Comparison of ENCODE assay signal across 27 cellular contexts in the genomic region with DNA sequence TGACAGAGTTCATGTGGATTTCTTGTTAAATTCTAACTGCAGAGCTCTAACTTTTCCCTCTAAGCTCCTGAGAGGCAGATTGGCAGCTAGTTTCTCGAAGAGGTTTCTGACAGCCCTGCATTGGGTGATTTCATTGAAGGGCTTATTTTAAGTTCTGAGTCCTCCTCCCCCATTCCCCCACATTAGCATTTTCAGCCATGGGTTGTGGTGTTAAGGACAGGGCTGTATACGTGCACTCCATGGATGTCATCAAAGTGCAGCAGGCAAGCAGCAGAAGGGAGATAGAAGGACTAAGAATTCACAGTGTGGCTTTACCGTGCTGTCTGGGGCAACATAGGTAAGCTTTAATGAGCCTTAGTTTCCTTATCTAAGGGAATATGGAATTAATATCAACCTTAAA. TPM values are rescaled to one million over a fixed set of nuclear protein-coding genes. Genes with fewer than 3 reads are reported as not detected.
DNase-seq lines count a peak whose midpoint lies in the region; ATAC-seq and TF ChIP-seq lines count a peak whose summit lies in the region.
"Had no signal": no experiment of that assay in that cellular context is flagged by ENCODE, and none has a peak within 500 bp of the region (broad histone marks: within the 10 kb centered on the region; RNA-seq: fewer than 3 reads in every experiment).

No MANE protein-coding gene starts in this region.

- WGBS in sigmoid colon, 2 donors, result 89 to 94% methylated on average over 3 of the region's 3 CpGs
- WGBS in testis, 2 donors, result 88 to 94% methylated on average over 3 of the region's 3 CpGs

- H3K36me3 Mint-ChIP-seq in activated CD4-positive, alpha-beta T cell treated with anti-CD3 and anti-CD28 coated beads, Interleukin-2, amount 10 ng/mL, durations not matched to agents 7 days and 5 days (ENCODE audit: low read depth), result peaks cover 13% of the 10 kb centered on the region
- H3K36me3 Mint-ChIP-seq: brain had no signal

- peak; percentile 22 for ATAC-seq in HG02678 (IDR thresholded peaks at IDR 0.05; ENCODE audit: unreplicated experiment)
- ATAC-seq: activated T-helper 17 cell treated with anti-CD3 and anti-CD28 coated beads, Interleukin-2, amount 50 U/mL, for 72 hours; K562; natural killer cell treated with Interleukin-12 subunit alpha and Interleukin-12 subunit beta and Interleukin-15 and Interleukin-18, amount 100 ng/mL, for 72 hours had no signal

- H3K4me1 Mint-ChIP-seq in activated CD4-positive, alpha-beta T cell treated with anti-CD3 and anti-CD28 coated beads, Interleukin-2, amount 10 ng/mL, durations not matched to agents 7 days and 5 days, result no peaks in the 10 kb centered on the region
- H3K4me1 Mint-ChIP-seq: activated naive CD8-positive, alpha-beta T cell treated with anti-CD3 and anti-CD28 coated beads for 36 hours; activated T-helper 17 cell treated with anti-CD3 and anti-CD28 coated beads, Interleukin-2, amount 50 U/mL, for 72 hours; memory B cell had no signal

- no peaks in the 10 kb centered on the region for H3K27me3 Mint-ChIP-seq in activated CD4-positive, alpha-beta T cell treated with anti-CD3 and anti-CD28 coated beads, Interleukin-2, amount 10 ng/mL, durations not matched to agents 7 days and 5 days
- H3K27me3 Mint-ChIP-seq: activated naive CD8-positive, alpha-beta T cell treated with anti-CD3 and anti-CD28 coated beads for 36 hours; activated T-helper 17 cell treated with anti-CD3 and anti-CD28 coated beads, Interleukin-2, amount 50 U/mL, for 72 hours; brain; memory B cell; natural killer cell treated with Interleukin-12 subunit alpha and Interleukin-12 subunit beta and Interleukin-15 and Interleukin-18, amount 100 ng/mL, for 72 hours had no signal

- H3K4me1 ChIP-seq in adipocyte (ENCODE audit: control insufficient read depth, insufficient read depth, low read length) (peaks cover 29% of the 10 kb centered on the region), sigmoid colon (peaks cover 0 to 30% (median 26%) of the 10 kb centered on the region in 4 donors), testis (no peaks in the 10 kb centered on the region)
- H3K4me1 ChIP-seq: Caco-2 had no signal

- no peak for TF ChIP-seq CTCF in sigmoid colon (IDR thresholded peaks at IDR 0.05)
- no peak for TF ChIP-seq CTCF in testis (IDR thresholded peaks at IDR 0.05)

- no peak for DNase-seq in activated CD4-positive, alpha-beta T cell treated with anti-CD3 and anti-CD28 coated beads, Interleukin-2, amount 10 ng/mL, durations not matched to agents 7 days and 5 days
- no peak for DNase-seq in activated CD4-positive, alpha-beta T cell treated with anti-CD3 and anti-CD28 coated beads for 4 hours
- DNase-seq in adipocyte (ENCODE audit: low read depth) (no peak), sigmoid colon (no peak), cerebellar cortex (ENCODE audit: low spot score) (no peak), testis (no peak), NCI-H2081 (lab: John Stamatoyannopoulos, UW) (no peak)
- DNase-seq: activated CD4-positive, alpha-beta T cell treated with anti-CD3 and anti-CD28 coated beads for 1 hour; activated naive CD8-positive, alpha-beta T cell treated with anti-CD3 and anti-CD28 coated beads for 36 hours; AML-193; Caco-2; hypothalamus; NCI-H187 treated with DMSO at 0.1 percent for 48 hours; NCI-H446 treated with DMSO at 0.1 percent for 48 hours; posterior cingulate gyrus; stimulated activated CD4-positive, alpha-beta T cell treated with anti-CD3 and anti-CD28 coated beads, Interleukin-2, amount 100 ng/mL, for 48 hours; stomach had no signal

- H3K27ac ChIP-seq in sigmoid colon (peak overlapping the region; percentile 40 to 67 (median 54)), testis (no peak overlapping the region)
- H3K27ac ChIP-seq: 22Rv1, coronary artery had no signal

- H3K9ac ChIP-seq in adipocyte (ENCODE audit: low read length), result peak overlapping the region; percentile 9

- no peak overlapping the region for H3K4me3 Mint-ChIP-seq in activated CD4-positive, alpha-beta T cell treated with anti-CD3 and anti-CD28 coated beads, Interleukin-2, amount 10 ng/mL, durations not matched to agents 7 days and 5 days
- H3K4me3 Mint-ChIP-seq: activated naive CD8-positive, alpha-beta T cell treated with anti-CD3 and anti-CD28 coated beads for 36 hours; activated T-helper 17 cell treated with anti-CD3 and anti-CD28 coated beads, Interleukin-2, amount 50 U/mL, for 72 hours; memory B cell; natural killer cell treated with Interleukin-12 subunit alpha and Interleukin-12 subunit beta and Interleukin-15 and Interleukin-18, amount 100 ng/mL, for 72 hours had no signal

- no peak for TF ChIP-seq EP300 in sigmoid colon (IDR thresholded peaks at IDR 0.05)

- H3K4me3 ChIP-seq in adipocyte (ENCODE audit: low read length), result no peak overlapping the region
- H3K4me3 ChIP-seq in sigmoid colon, result no peak overlapping the region
- no peak overlapping the region for H3K4me3 ChIP-seq in testis
- H3K4me3 ChIP-seq: coronary artery, K562, stomach had no signal

- POLR2A ChIA-PET in activated CD4-positive, alpha-beta T cell treated with anti-CD3 and anti-CD28 coated beads, Interleukin-2, amount 10 ng/mL, durations not matched to agents 7 days and 5 days (lab: Charles Lee), result no interaction called here

- no peaks in the 10 kb centered on the region for H3K9me3 Mint-ChIP-seq in activated CD4-positive, alpha-beta T cell treated with anti-CD3 and anti-CD28 coated beads, Interleukin-2, amount 10 ng/mL, durations not matched to agents 7 days and 5 days
- H3K9me3 Mint-ChIP-seq: activated naive CD8-positive, alpha-beta T cell treated with anti-CD3 and anti-CD28 coated beads for 36 hours; activated T-helper 17 cell treated with anti-CD3 and anti-CD28 coated beads, Interleukin-2, amount 50 U/mL, for 72 hours; brain; memory B cell; natural killer cell treated with Interleukin-12 subunit alpha and Interleukin-12 subunit beta and Interleukin-15 and Interleukin-18, amount 100 ng/mL, for 72 hours had no signal

- intact Hi-C loops in sigmoid colon (cut with DNase I) (no loop called here), testis (cut with DNase I; ENCODE audit: low total_unique reads) (no loop called here)

- peaks cover 33% of the 10 kb centered on the region for H3K36me3 ChIP-seq in adipocyte (ENCODE audit: control insufficient read depth, insufficient read depth, low read length, severe bottlenecking)
- H3K36me3 ChIP-seq in sigmoid colon, result peaks cover 5 to 54% (median 20%) of the 10 kb centered on the region in 4 donors
- no peaks in the 10 kb centered on the region for H3K36me3 ChIP-seq in testis (ENCODE audit: low read depth, missing control alignments)

- TF ChIP-seq POLR2A in sigmoid colon (IDR thresholded peaks at IDR 0.05), result no peak
- TF ChIP-seq POLR2A in testis (IDR thresholded peaks at IDR 0.05), result no peak

- no peaks in the 10 kb centered on the region for H3K9me3 ChIP-seq in adipocyte (ENCODE audit: control insufficient read depth, low read length)
- H3K9me3 ChIP-seq in sigmoid colon, result no peaks in the 10 kb centered on the region
- H3K9me3 ChIP-seq in testis, result no peaks in the 10 kb centered on the region
- H3K9me3 ChIP-seq: Caco-2, stomach had no signal

- peak overlapping the region; percentile 31 for H3K27ac Mint-ChIP-seq in activated CD4-positive, alpha-beta T cell treated with anti-CD3 and anti-CD28 coated beads, Interleukin-2, amount 10 ng/mL, durations not matched to agents 7 days and 5 days
- H3K27ac Mint-ChIP-seq: activated naive CD8-positive, alpha-beta T cell treated with anti-CD3 and anti-CD28 coated beads for 36 hours; activated T-helper 17 cell treated with anti-CD3 and anti-CD28 coated beads, Interleukin-2, amount 50 U/mL, for 72 hours; brain; memory B cell; natural killer cell treated with Interleukin-12 subunit alpha and Interleukin-12 subunit beta and Interleukin-15 and Interleukin-18, amount 100 ng/mL, for 72 hours had no signal

- H3K27me3 ChIP-seq in adipocyte (replicated peaks; ENCODE audit: control insufficient read depth, insufficient read depth, low read length) (no peaks in the 10 kb centered on the region), sigmoid colon (no peaks in the 10 kb centered on the region), testis (no peaks in the 10 kb centered on the region)
- H3K27me3 ChIP-seq: stomach had no signal

- CTCF ChIA-PET in activated CD4-positive, alpha-beta T cell treated with anti-CD3 and anti-CD28 coated beads, Interleukin-2, amount 10 ng/mL, durations not matched to agents 7 days and 5 days (lab: Charles Lee), result interaction anchor here (0.6 to 1.8 kb wide), 2 partner anchors 20 to 360 kb away, joined by 3 to 5 read pairs; no protein-coding TSS in a partner anchor

RNA-seq across cellular contexts. Expression of a gene that starts 19.0 kb away (rescaled TPM):
- total RNA-seq in activated CD4-positive, alpha-beta T cell treated with anti-CD3 and anti-CD28 coated beads, Interleukin-2, amount 10 ng/mL, durations not matched to agents 7 days and 5 days, result 10 to 100 TPM; 32.1 to 33.8 TPM
- total RNA-seq in sigmoid colon (10 to 100 TPM; 25.1 to 43.2 (median 34.8) TPM), testis (10 to 100 TPM; 13.8 to 21.4 TPM)
- polyA plus RNA-seq in sigmoid colon (10 to 100 TPM; 10.4 to 25.2 (median 14.1) TPM), testis (ENCODE audit: insufficient read depth, low read depth, low replicate concordance) (11.7 TPM)

RNA-seq across cellular contexts. Expression of a gene that starts 19.1 kb away (rescaled TPM):
- total RNA-seq in activated CD4-positive, alpha-beta T cell treated with anti-CD3 and anti-CD28 coated beads, Interleukin-2, amount 10 ng/mL, durations not matched to agents 7 days and 5 days, result 10 to 100 TPM; 18.5 to 19.0 TPM
- total RNA-seq in sigmoid colon (10 to 100 TPM; 21.6 to 31.7 (median 24.8) TPM), testis (10 to 100 TPM; 12.7 to 15.4 TPM)
- polyA plus RNA-seq in sigmoid colon (10 to 100 TPM in 1 of 3 donors, 1 to 10 TPM in 2; 7.6 to 10.8 (median 8.4) TPM), testis (ENCODE audit: insufficient read depth, low read depth, low replicate concordance) (15.4 TPM)

RNA-seq across cellular contexts. Expression of a gene that starts 40.3 kb away (rescaled TPM):
- total RNA-seq in activated CD4-positive, alpha-beta T cell treated with anti-CD3 and anti-CD28 coated beads, Interleukin-2, amount 10 ng/mL, durations not matched to agents 7 days and 5 days, result not detected
- total RNA-seq in sigmoid colon (under 1 TPM; 0.14 to 0.55 (median 0.26) TPM), testis (10 to 100 TPM; 19.5 to 35.7 TPM)
- polyA plus RNA-seq in sigmoid colon (under 1 TPM in 1 of 3 donors, not detected in 2; 0.26 TPM), testis (ENCODE audit: insufficient read depth, low read depth, low replicate concordance) (78.8 TPM)
- total RNA-seq: activated naive CD8-positive, alpha-beta T cell treated with anti-CD3 and anti-CD28 coated beads for 36 hours; activated T-helper 17 cell treated with anti-CD3 and anti-CD28 coated beads, Interleukin-2, amount 50 U/mL, for 72 hours; Caco-2; K562; natural killer cell treated with Interleukin-12 subunit alpha and Interleukin-12 subunit beta and Interleukin-15 and Interleukin-18, amount 100 ng/mL, for 72 hours; skeletal muscle tissue; ureter had no signal
- polyA plus RNA-seq: K562 had no signal

Comparison
In these comparisons a context has a peak if more than half of its experiments do, and no peak if none do; other contexts are left out.
1. H3K27ac ChIP-seq: peak in sigmoid colon (4 of 4); none in testis (0 of 2).
2. RNA of a gene that starts 40.3 kb away (total RNA-seq): 19.5 to 35.7 TPM in testis; 0.14 to 0.55 TPM in sigmoid colon and not detected in activated CD4-positive, alpha-beta T cell treated with anti-CD3 and anti-CD28 coated beads, Interleukin-2, amount 10 ng/mL, durations not matched to agents 7 days and 5 days; every median in the first group is over 10 times any median in the second.